Comparison of ENCODE assay signal across 6 cellular contexts in the genomic region with DNA sequence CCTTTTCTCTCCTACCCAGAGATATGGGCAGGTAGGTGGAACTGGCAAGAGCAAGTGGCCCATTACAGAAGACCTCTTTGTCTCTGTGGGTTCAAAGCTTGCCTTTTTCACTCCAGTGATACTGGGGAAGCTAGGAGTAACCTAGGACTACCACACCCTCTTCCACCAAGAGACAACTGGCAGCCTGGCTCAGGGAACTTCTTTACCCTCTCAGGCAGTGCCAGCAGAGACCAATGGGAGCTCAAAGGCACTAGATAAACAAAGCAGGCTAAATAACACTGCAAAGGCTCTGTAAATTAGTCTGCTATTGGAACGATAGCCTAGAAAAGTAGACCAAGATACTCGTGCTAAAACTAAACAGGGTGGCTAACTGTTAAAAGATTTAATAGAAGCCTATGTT.
"Had no signal": no experiment of that assay in that cellular context is flagged by ENCODE, and none has a peak within 500 bp of the region (broad histone marks: within the 10 kb centered on the region; RNA-seq: fewer than 3 reads in every experiment).

No MANE protein-coding gene starts in this region.

- H2AFZ ChIP-seq: GM23338 had no signal

- ATAC-seq: GM23338 had no signal

- H3K4me3 ChIP-seq: GM23338 had no signal

- H3K4me2 ChIP-seq: GM23338 had no signal

- FAIRE-seq: H1, H54, HTR-8/SVneo had no signal

- DNase-seq: H9, HCEC 1CT had no signal
